ENCODE assay signal across 1 cellular context in genomic region chr17:58096892-58097291, GRCh38.
TF ChIP-seq lines count a peak whose summit lies in the region.

No MANE protein-coding gene starts in this region.

TF ChIP-seq in WTC11, 78 proteins besides CTCF, POLR2A, EP300 and RAD21 (continued from another document):
- TF ChIP-seq ERG (CRISPR knock-in tag; IDR thresholded peaks at IDR 0.05) (no peak), PRDM15 (CRISPR knock-in tag; IDR thresholded peaks at IDR 0.05) (no peak), ATF3 (CRISPR knock-in tag; conservative IDR thresholded peaks at IDR 0.05) (no peak), SMAD4 (CRISPR knock-in tag; IDR thresholded peaks at IDR 0.05) (no peak), AR (CRISPR knock-in tag; IDR thresholded peaks at IDR 0.05) (no peak), HMGXB4 (CRISPR knock-in tag; IDR thresholded peaks at IDR 0.05) (no peak), MYBL2 (CRISPR knock-in tag; IDR thresholded peaks at IDR 0.05) (no peak), ZNF281 (CRISPR knock-in tag; IDR thresholded peaks at IDR 0.05) (no peak), CBFB (CRISPR knock-in tag; IDR thresholded peaks at IDR 0.05; ENCODE audit: low read depth) (no peak), E2F1 (CRISPR knock-in tag; IDR thresholded peaks at IDR 0.05) (no peak), RELA (CRISPR knock-in tag; IDR thresholded peaks at IDR 0.05; ENCODE audit: borderline replicate concordance) (no peak), ATF2 (CRISPR knock-in tag; IDR thresholded peaks at IDR 0.05; ENCODE audit: borderline replicate concordance, low read depth) (no peak), FOXK1 (CRISPR knock-in tag; IDR thresholded peaks at IDR 0.05) (no peak)
